Comparison of ENCODE assay signal across 21 cellular contexts in the genomic region with DNA sequence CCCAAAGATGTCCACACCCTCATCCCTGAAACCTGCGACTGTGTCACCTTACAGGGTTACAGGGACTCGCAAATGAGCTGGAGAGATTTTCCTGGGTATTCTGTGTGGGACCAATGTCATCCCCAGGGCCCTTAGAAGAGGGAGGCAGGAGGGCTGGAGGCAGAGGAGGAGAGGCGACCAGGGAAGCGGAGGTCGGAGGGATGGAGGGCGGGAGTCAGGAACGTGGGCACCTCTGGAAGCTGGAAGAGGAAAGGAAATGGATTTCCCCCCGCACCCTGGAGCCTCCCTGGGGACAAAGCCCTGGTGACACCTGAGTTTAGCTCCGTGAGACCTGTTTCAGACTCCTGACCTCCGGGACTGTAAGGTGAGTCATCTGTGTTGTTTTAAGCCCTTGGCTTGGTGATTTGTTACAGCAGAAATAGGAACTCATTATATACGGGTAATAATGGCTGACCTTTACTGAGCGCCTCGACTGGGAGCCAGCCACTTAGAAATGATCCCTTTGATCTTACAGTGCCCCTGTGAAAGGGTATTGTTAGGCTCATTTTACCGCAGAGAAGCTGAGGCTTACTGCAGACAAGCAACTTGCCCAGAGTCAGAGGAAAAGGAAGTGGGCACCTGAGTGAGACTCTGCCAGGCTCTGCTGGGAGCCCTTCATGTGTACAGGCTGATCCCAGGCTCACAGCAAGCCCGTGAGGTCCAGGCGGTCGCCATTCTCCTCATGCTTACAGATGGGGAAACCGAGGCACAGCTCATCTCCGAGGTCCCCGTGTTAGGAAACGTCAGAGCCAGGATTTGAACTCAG. TPM values are rescaled to one million over a fixed set of nuclear protein-coding genes. Genes with fewer than 3 reads are reported as not detected.
DNase-seq lines count a peak whose midpoint lies in the region; ATAC-seq and TF ChIP-seq lines count a peak whose summit lies in the region.
"Had no signal": no experiment of that assay in that cellular context is flagged by ENCODE, and none has a peak within 500 bp of the region (broad histone marks: within the 10 kb centered on the region; RNA-seq: fewer than 3 reads in every experiment).

No MANE protein-coding gene starts in this region.

- WGBS in esophagus muscularis mucosa: 73% methylated on average over 19 of the region's 21 CpGs

- peaks cover 5% of the 10 kb centered on the region for H3K27me3 Mint-ChIP-seq in activated naive CD8-positive, alpha-beta T cell treated with anti-CD3 and anti-CD28 coated beads, Interleukin-2, amount 50 U/mL, for 24 hours

- 0 out of 2 replicates have a peak overlapping the region, but pooled peaks have one; percentile 43 for H3K27ac ChIP-seq in WERI-Rb-1
- no peak overlapping the region for H3K27ac ChIP-seq in esophagus muscularis mucosa (replicated peaks in 1 of 4)
- H3K27ac ChIP-seq: HL-60 had no signal

- H3K9me3 ChIP-seq in WERI-Rb-1 (ENCODE audit: severe bottlenecking) (peaks cover 7% of the 10 kb centered on the region), esophagus muscularis mucosa (peaks cover 0 to 12% (median 2%) of the 10 kb centered on the region in 4 donors)

- intact Hi-C loops in esophagus muscularis mucosa (cut with DNase I): no loop called here

- H3K27ac Mint-ChIP-seq in activated naive CD8-positive, alpha-beta T cell treated with anti-CD3 and anti-CD28 coated beads, Interleukin-2, amount 50 U/mL, for 24 hours: no peak overlapping the region
- H3K27ac Mint-ChIP-seq: CD8-positive, alpha-beta memory T cell; GM23338 had no signal

- H3K4me3 Mint-ChIP-seq in activated naive CD8-positive, alpha-beta T cell treated with anti-CD3 and anti-CD28 coated beads, Interleukin-2, amount 50 U/mL, for 24 hours: no peak overlapping the region
- H3K4me3 Mint-ChIP-seq: CD8-positive, alpha-beta memory T cell; GM23338 had no signal

- no peak for TF ChIP-seq EP300 in esophagus muscularis mucosa (IDR thresholded peaks at IDR 0.05)

- TF ChIP-seq CTCF in WERI-Rb-1 (IDR thresholded peaks at IDR 0.05; ENCODE audit: low read depth, low read length) (no peak), esophagus muscularis mucosa (IDR thresholded peaks at IDR 0.05) (no peak)

- no peaks in the 10 kb centered on the region for H3K36me3 Mint-ChIP-seq in activated naive CD8-positive, alpha-beta T cell treated with anti-CD3 and anti-CD28 coated beads, Interleukin-2, amount 50 U/mL, for 24 hours (ENCODE audit: low read depth)
- H3K36me3 Mint-ChIP-seq: CD8-positive, alpha-beta memory T cell had no signal

- DNase-seq in DMS153 (lab: John Stamatoyannopoulos, UW) (peak; percentile 51), LoVo (ENCODE audit: low spot score) (peak; percentile 37), WERI-Rb-1 (no peak), left kidney (ENCODE audit: low read depth, low spot score) (peak; percentile 52), A172 (ENCODE audit: low spot score) (no peak), esophagus muscularis mucosa (ENCODE audit: extremely low spot score) (no peak)
- no peak for DNase-seq in activated naive CD8-positive, alpha-beta T cell treated with anti-CD3 and anti-CD28 coated beads, Interleukin-2, amount 50 U/mL, for 24 hours
- DNase-seq: BE2C; CD8-positive, alpha-beta memory T cell; GF-D8; MG63; NCI-H1105 treated with DMSO at 0.1 percent for 48 hours; NCI-H1930; NCI-H526; PC-3; T-helper 1 cell had no signal

- H3K4me3 ChIP-seq in WERI-Rb-1 (ENCODE audit: low read depth, low read length) (no peak overlapping the region), esophagus muscularis mucosa (no peak overlapping the region)
- H3K4me3 ChIP-seq: GM23338, K562, MG63 had no signal

- H3K36me3 ChIP-seq in WERI-Rb-1: no peaks in the 10 kb centered on the region
- H3K36me3 ChIP-seq in esophagus muscularis mucosa: no peaks in the 10 kb centered on the region
- H3K36me3 ChIP-seq: BE2C, MG63 had no signal

- ATAC-seq in HG02642 (IDR thresholded peaks at IDR 0.05; ENCODE audit: poor library complexity, unreplicated experiment): no peak
- no peak for ATAC-seq in activated naive CD8-positive, alpha-beta T cell treated with anti-CD3 and anti-CD28 coated beads, Interleukin-2, amount 50 U/mL, for 24 hours
- ATAC-seq: GM23338, K562, PC-3 had no signal

- H3K27me3 ChIP-seq in WERI-Rb-1 (ENCODE audit: insufficient read depth, low read depth, severe bottlenecking) (no peaks in the 10 kb centered on the region), esophagus muscularis mucosa (peaks cover 0 to 41% (median 0%) of the 10 kb centered on the region in 4 donors)

- H3K4me1 ChIP-seq in esophagus muscularis mucosa: peaks cover 0 to 5% (median 2%) of the 10 kb centered on the region in 4 donors
- H3K4me1 ChIP-seq: BE2C had no signal

- TF ChIP-seq POLR2A in esophagus muscularis mucosa (IDR thresholded peaks at IDR 0.05; ENCODE audit: low read depth): no peak

- no peaks in the 10 kb centered on the region for H3K4me1 Mint-ChIP-seq in activated naive CD8-positive, alpha-beta T cell treated with anti-CD3 and anti-CD28 coated beads, Interleukin-2, amount 50 U/mL, for 24 hours
- H3K4me1 Mint-ChIP-seq: CD8-positive, alpha-beta memory T cell; GM23338 had no signal

- H3K9me3 Mint-ChIP-seq in activated naive CD8-positive, alpha-beta T cell treated with anti-CD3 and anti-CD28 coated beads, Interleukin-2, amount 50 U/mL, for 24 hours: peaks cover 11% of the 10 kb centered on the region

RNA-seq across cellular contexts. Expression of a gene that starts 29.2 kb away (rescaled TPM):
- not detected in 2 replicates for total RNA-seq in A172 (2014; rRNA removed; shearing (Covaris generic))
- 1 to 10 TPM in 2 of 4 donors, under 1 TPM in 2; 0.42 to 1.5 (median 1.0) TPM for total RNA-seq in esophagus muscularis mucosa
- total RNA-seq: CD8-positive, alpha-beta memory T cell; K562; PC-3; SK-MEL-5 had no signal

Comparison
In these comparisons a context has a peak if more than half of its experiments do, and no peak if none do; other contexts are left out.
1. DNase-seq: peak in DMS153 (single experiment), LoVo (single experiment) and left kidney (single experiment); none in WERI-Rb-1 (single experiment), A172 (single experiment), esophagus muscularis mucosa (single experiment) and activated naive CD8-positive, alpha-beta T cell treated with anti-CD3 and anti-CD28 coated beads, Interleukin-2, amount 50 U/mL, for 24 hours (single experiment).